8 cellular contexts compared by ENCODE assay signal in genomic region chr12:41277019-41277770, GRCh38.
A peak's percentile ranks its signal among the peaks of the same experiment; 100 is the strongest.
DNase-seq lines count a peak whose midpoint lies in the region; ATAC-seq and TF ChIP-seq lines count a peak whose summit lies in the region.

No MANE protein-coding gene starts in this region.

- no peak overlapping the region for H3K4me3 Mint-ChIP-seq in stimulated activated memory B cell treated with anti-CD40 and anti-IgM and Interleukin-4, amounts not matched to agents 10 μg/mL and 1 μg/mL and 100 μg/mL, for 72 hours

- no peaks in the 10 kb centered on the region for H3K27me3 Mint-ChIP-seq in stimulated activated memory B cell treated with anti-CD40 and anti-IgM and Interleukin-4, amounts not matched to agents 10 μg/mL and 1 μg/mL and 100 μg/mL, for 72 hours

- H3K9me3 ChIP-seq in cardiac muscle cell (ENCODE audit: low read depth): no peaks in the 10 kb centered on the region
- no peaks in the 10 kb centered on the region for H3K9me3 ChIP-seq in right cardiac atrium (ENCODE audit: control insufficient read depth, low read length)
- H3K9me3 ChIP-seq in lung (ENCODE audit: control insufficient read depth in 2 of 2, insufficient read depth in 1 of 2, low read length in 1 of 2): no peaks in the 10 kb centered on the region

- no peak overlapping the region for H3K27ac ChIP-seq in cardiac muscle cell
- no peak overlapping the region for H3K27ac ChIP-seq in right cardiac atrium (ENCODE audit: low read length)
- H3K27ac ChIP-seq in lung (ENCODE audit: low read depth in 1 of 2, low read length in 1 of 2): no peak overlapping the region

- H3K36me3 ChIP-seq in cardiac muscle cell (no peaks in the 10 kb centered on the region), lung (ENCODE audit: control insufficient read depth in 2 of 2, insufficient read depth in 2 of 2, low read length in 2 of 2) (no peaks in the 10 kb centered on the region)

- no peak overlapping the region for H3K27ac Mint-ChIP-seq in stimulated activated memory B cell treated with anti-CD40 and anti-IgM and Interleukin-4, amounts not matched to agents 10 μg/mL and 1 μg/mL and 100 μg/mL, for 72 hours

- no peaks in the 10 kb centered on the region for H3K36me3 Mint-ChIP-seq in stimulated activated memory B cell treated with anti-CD40 and anti-IgM and Interleukin-4, amounts not matched to agents 10 μg/mL and 1 μg/mL and 100 μg/mL, for 72 hours

- H3K27me3 ChIP-seq in cardiac muscle cell (no peaks in the 10 kb centered on the region), right cardiac atrium (ENCODE audit: control insufficient read depth, insufficient read depth) (no peaks in the 10 kb centered on the region), lung (ENCODE audit: control insufficient read depth, insufficient read depth) (no peaks in the 10 kb centered on the region)

- ATAC-seq in right cardiac atrium (no peak), HG02870 (IDR thresholded peaks at IDR 0.05; ENCODE audit: unreplicated experiment) (peak; percentile 55), lung (ENCODE audit: insufficient read depth, low FRiP score) (no peak), HG03378 (IDR thresholded peaks at IDR 0.05; ENCODE audit: unreplicated experiment) (no peak)
- ATAC-seq in stimulated activated memory B cell treated with anti-CD40 and anti-IgM and Interleukin-4, amounts not matched to agents 10 μg/mL and 1 μg/mL and 100 μg/mL, for 72 hours: no peak

- H3K4me1 Mint-ChIP-seq in stimulated activated memory B cell treated with anti-CD40 and anti-IgM and Interleukin-4, amounts not matched to agents 10 μg/mL and 1 μg/mL and 100 μg/mL, for 72 hours: no peaks in the 10 kb centered on the region

- H3K9me3 Mint-ChIP-seq in stimulated activated memory B cell treated with anti-CD40 and anti-IgM and Interleukin-4, amounts not matched to agents 10 μg/mL and 1 μg/mL and 100 μg/mL, for 72 hours: no peaks in the 10 kb centered on the region

- intact Hi-C loops in right cardiac atrium (cut with DNase I): loop anchor here in 3 of 4 donors (5.0 to 10.0 kb wide), 3 partner anchors 745 to 750 kb away; no protein-coding TSS in a partner anchor

- 41% methylated on average over 14 of the region's 14 CpGs for WGBS in right cardiac atrium
- 44 to 45% methylated on average over 14 of the region's 14 CpGs for WGBS in lung, 2 donors

- H3K4me3 ChIP-seq in cardiac muscle cell (no peak overlapping the region), right cardiac atrium (ENCODE audit: low read length) (no peak overlapping the region), cardiac fibroblast (replicated peaks in 1 of 2; ENCODE audit: low read depth in 2 of 2, low read length in 2 of 2) (no peak overlapping the region), lung (no peak overlapping the region)

- peak; percentile 58 to 69 for DNase-seq in cardiac muscle cell (ENCODE audit: low read depth in 1 of 2, low spot score in 1 of 2)
- no peak for DNase-seq in right cardiac atrium
- DNase-seq in NCI-H69 (lab: John Stamatoyannopoulos, UW): peak; percentile 83
- DNase-seq in cardiac fibroblast (ENCODE audit: low read depth in 2 of 2): peak; percentile 66 to 68
- no peak for DNase-seq in lung (ENCODE audit: low spot score)

- peak; percentile 56 for TF ChIP-seq CTCF in cardiac muscle cell (IDR thresholded peaks at IDR 0.05; ENCODE audit: low read depth, low read length)
- peak; percentile 55 for TF ChIP-seq CTCF in cardiac fibroblast (IDR thresholded peaks at IDR 0.05; ENCODE audit: low read depth, low read length)
- peak; percentile 26 for TF ChIP-seq CTCF in lung (IDR thresholded peaks at IDR 0.05; ENCODE audit: control extremely low read depth, extremely low read depth)

- peaks cover 13% of the 10 kb centered on the region for H3K4me1 ChIP-seq in cardiac muscle cell (ENCODE audit: low read depth)
- H3K4me1 ChIP-seq in right cardiac atrium (ENCODE audit: control insufficient read depth, insufficient read depth, low read length): no peaks in the 10 kb centered on the region
- H3K4me1 ChIP-seq in lung (ENCODE audit: control insufficient read depth in 2 of 2, insufficient read depth in 2 of 2, low read length in 2 of 2): peaks cover 0 to 2% of the 10 kb centered on the region in 2 donors

Comparison
In these comparisons a context has a peak if more than half of its experiments do, and no peak if none do; other contexts are left out.
1. DNase-seq: peak in cardiac muscle cell (2 of 2), NCI-H69 (single experiment) and cardiac fibroblast (2 of 2); none in right cardiac atrium (0 of 3) and lung (single experiment).
2. Peak in every context shown above with its lines, with median percentiles within 50 percentile points of each other: CTCF ChIP-seq.